25 cellular contexts compared by ENCODE assay signal in the genomic region with DNA sequence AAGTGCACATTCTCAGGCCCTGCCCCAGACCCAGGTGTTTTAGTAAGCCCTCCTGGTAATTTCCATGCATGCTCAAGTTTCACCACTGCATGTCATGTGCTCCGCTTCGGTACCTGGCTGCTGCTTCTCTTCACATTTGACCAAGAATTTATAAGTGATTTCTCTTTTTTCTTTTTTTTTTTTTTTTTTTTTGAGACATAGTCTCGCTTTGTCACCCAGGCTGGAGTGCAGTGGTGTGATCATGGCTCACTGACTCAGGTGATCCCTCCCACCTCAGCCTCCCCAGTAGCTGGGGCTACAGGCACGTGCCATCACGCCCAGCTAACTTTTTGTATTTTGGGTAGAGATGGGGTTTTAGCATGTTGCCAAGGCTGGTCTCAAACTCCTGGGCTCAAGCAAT.
"Had no signal": no experiment of that assay in that cellular context is flagged by ENCODE, and none has a peak within 500 bp of the region (broad histone marks: within the 10 kb centered on the region; RNA-seq: fewer than 3 reads in every experiment).

No MANE protein-coding gene starts in this region.

- H3K9ac ChIP-seq: neural progenitor cell, parathyroid adenoma had no signal

- H3K9me3 ChIP-seq: colonic mucosa, esophagus muscularis mucosa, gastroesophageal sphincter, heart left ventricle, right lobe of liver, tibial artery had no signal

- H3K4me2 ChIP-seq: hepatocyte, neural progenitor cell had no signal

- H3K27ac ChIP-seq: colonic mucosa, esophagus muscularis mucosa, foreskin keratinocyte, gastroesophageal sphincter, heart left ventricle, hepatocyte, neural progenitor cell, parathyroid adenoma, right lobe of liver, tibial artery had no signal

- H3K36me3 ChIP-seq: colonic mucosa, right lobe of liver had no signal

- H2AFZ ChIP-seq: hepatocyte, neural progenitor cell, parathyroid adenoma had no signal

- DNase-seq: colonic mucosa; dermis blood vessel endothelial cell; effector memory CD4-positive, alpha-beta T cell; foreskin keratinocyte; heart left ventricle; kidney glomerular epithelial cell; mesenchymal stem cell; naive thymus-derived CD4-positive, alpha-beta T cell; small intestine; stimulated activated CD4-positive, alpha-beta T cell treated with anti-CD3 and anti-CD28 coated beads, Interleukin-12 subunit alpha, Interleukin-12 subunit beta, amount 100 ng/mL, for 4 hours; stimulated activated CD4-positive, alpha-beta T cell treated with anti-CD3 and anti-CD28 coated beads, Interleukin-1b, Interleukin-23, amount 100 ng/mL, for 48 hours; stimulated activated CD4-positive, alpha-beta T cell treated with anti-CD3 and anti-CD28 coated beads, Interleukin-4, amount 100 ng/mL, for 1 hour; stimulated activated CD8-positive, alpha-beta memory T cell treated with anti-CD3 and anti-CD28 coated beads, Interleukin-4, amount 100 ng/mL, for 48 hours; stimulated activated naive CD4-positive, alpha-beta T cell; stimulated activated naive CD8-positive, alpha-beta T cell treated with anti-CD3 and anti-CD28 coated beads, Interleukin-15, amount 100 ng/mL, for 72 hours; tibial artery had no signal

- FAIRE-seq: endothelial cell of umbilical vein, islet of Langerhans, small intestine had no signal

- H3K27me3 ChIP-seq: colonic mucosa, esophagus muscularis mucosa, foreskin keratinocyte, gastroesophageal sphincter, heart left ventricle, hepatocyte, neural progenitor cell, right lobe of liver, tibial artery had no signal

- H3K4me3 ChIP-seq: colonic mucosa, esophagus muscularis mucosa, gastroesophageal sphincter, heart left ventricle, hepatocyte, lung, neural progenitor cell, right lobe of liver, tibial artery had no signal

- H3K4me1 ChIP-seq: colonic mucosa, foreskin keratinocyte had no signal
